ENCODE assay signal across 27 cellular contexts in the genomic region with DNA sequence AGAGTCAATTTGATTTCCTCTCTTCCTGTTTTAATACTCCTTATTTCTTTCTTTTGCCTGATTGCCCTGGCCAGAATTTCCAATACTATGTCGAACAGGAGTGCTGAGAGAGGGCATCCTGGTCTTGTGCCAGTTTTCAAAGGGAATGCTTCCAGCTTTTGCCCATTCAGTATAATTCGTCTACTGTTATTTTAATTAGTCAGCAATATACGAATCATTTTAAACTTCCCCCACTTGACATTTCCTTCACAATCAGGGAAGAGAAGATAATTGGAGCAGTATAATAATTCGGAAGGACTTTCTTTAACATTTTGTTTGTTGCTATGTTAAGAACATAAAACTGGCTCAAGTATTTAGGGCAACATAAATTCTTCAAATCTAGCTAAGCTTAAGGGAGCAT.
"Had no signal": no experiment of that assay in that cellular context is flagged by ENCODE, and none has a peak within 500 bp of the region (broad histone marks: within the 10 kb centered on the region; RNA-seq: fewer than 3 reads in every experiment).

No MANE protein-coding gene starts in this region.

- H3K79me2 ChIP-seq: hepatocyte had no signal

- H2AFZ ChIP-seq: hepatocyte, neural progenitor cell had no signal

- H3K27ac Mint-ChIP-seq: dendritic cell treated with granulocyte-macrophage colony-stimulating factor and Interleukin-4, amounts not matched to agents 40 ng/mL and 50 ng/mL, for 4 days; memory B cell; natural killer cell treated with Interleukin-12 subunit alpha and Interleukin-12 subunit beta and Interleukin-15 and Interleukin-18, amount 100 ng/mL, for 72 hours; neural progenitor cell; stimulated activated memory B cell treated with anti-CD40 and anti-IgM and Interleukin-4, amounts not matched to agents 10 μg/mL and 1 μg/mL and 100 μg/mL, for 72 hours; stimulated activated naive CD8-positive, alpha-beta T cell treated with anti-CD3 and anti-CD28 coated beads, Interleukin-15, Interleukin-2, amounts not matched to agents 100 ng/mL and 50 ng/mL, for 24 hours had no signal

- H3K4me3 Mint-ChIP-seq: dendritic cell treated with granulocyte-macrophage colony-stimulating factor and Interleukin-4, amounts not matched to agents 40 ng/mL and 50 ng/mL, for 4 days; memory B cell; natural killer cell treated with Interleukin-12 subunit alpha and Interleukin-12 subunit beta and Interleukin-15 and Interleukin-18, amount 100 ng/mL, for 72 hours; neural progenitor cell; stimulated activated memory B cell treated with anti-CD40 and anti-IgM and Interleukin-4, amounts not matched to agents 10 μg/mL and 1 μg/mL and 100 μg/mL, for 72 hours; stimulated activated naive CD8-positive, alpha-beta T cell treated with anti-CD3 and anti-CD28 coated beads, Interleukin-15, Interleukin-2, amounts not matched to agents 100 ng/mL and 50 ng/mL, for 24 hours had no signal

- H3K36me3 ChIP-seq: left ventricle myocardium inferior, lower lobe of right lung, neural progenitor cell, pancreas, prostate gland, spleen, tibial artery, upper lobe of left lung, vagina had no signal

- DNase-seq: erythroblast; foreskin melanocyte; head of caudate nucleus; kidney; left cardiac atrium; left ventricle myocardium inferior; lower lobe of right lung; midbrain; nucleus accumbens; pancreas; retina; spleen; stimulated activated CD4-positive, alpha-beta T cell treated with anti-CD3 and anti-CD28 coated beads, Interleukin-15, amount 100 ng/mL, for 24 hours; stimulated activated CD4-positive, alpha-beta T cell treated with anti-CD3 and anti-CD28 coated beads, Interleukin-1b, Interleukin-23, amount 100 ng/mL, for 48 hours; stimulated activated CD4-positive, alpha-beta T cell treated with anti-CD3 and anti-CD28 coated beads, Interleukin-4, amount 100 ng/mL, for 24 hours; tibial artery; upper lobe of left lung had no signal

- H3K4me2 ChIP-seq: hepatocyte, neural progenitor cell had no signal

- ATAC-seq: left cardiac atrium; lower lobe of right lung; natural killer cell treated with Interleukin-12 subunit alpha and Interleukin-12 subunit beta and Interleukin-15 and Interleukin-18, amount 100 ng/mL, for 72 hours; pancreas; sciatic nerve; stimulated activated memory B cell treated with anti-CD40 and anti-IgM and Interleukin-4, amounts not matched to agents 10 μg/mL and 1 μg/mL and 100 μg/mL, for 72 hours had no signal

- H3K27me3 Mint-ChIP-seq: dendritic cell treated with granulocyte-macrophage colony-stimulating factor and Interleukin-4, amounts not matched to agents 40 ng/mL and 50 ng/mL, for 4 days; memory B cell; natural killer cell treated with Interleukin-12 subunit alpha and Interleukin-12 subunit beta and Interleukin-15 and Interleukin-18, amount 100 ng/mL, for 72 hours; stimulated activated memory B cell treated with anti-CD40 and anti-IgM and Interleukin-4, amounts not matched to agents 10 μg/mL and 1 μg/mL and 100 μg/mL, for 72 hours; stimulated activated naive CD8-positive, alpha-beta T cell treated with anti-CD3 and anti-CD28 coated beads, Interleukin-15, Interleukin-2, amounts not matched to agents 100 ng/mL and 50 ng/mL, for 24 hours had no signal

- H3K4me1 Mint-ChIP-seq: memory B cell; stimulated activated memory B cell treated with anti-CD40 and anti-IgM and Interleukin-4, amounts not matched to agents 10 μg/mL and 1 μg/mL and 100 μg/mL, for 72 hours had no signal

- FAIRE-seq: kidney, pancreas had no signal

- H3K4me1 ChIP-seq: left ventricle myocardium inferior, lower lobe of right lung, pancreas, prostate gland, spleen, tibial artery, upper lobe of left lung, vagina had no signal

- H3K27me3 ChIP-seq: hepatocyte, neural progenitor cell, pancreas, spleen, tibial artery, upper lobe of left lung, vagina had no signal

- H3K4me3 ChIP-seq: hepatocyte, left ventricle myocardium inferior, lower lobe of right lung, neural progenitor cell, pancreas, prostate gland, spleen, tibial artery, upper lobe of left lung, vagina had no signal

- H3K36me3 Mint-ChIP-seq: neural progenitor cell; stimulated activated memory B cell treated with anti-CD40 and anti-IgM and Interleukin-4, amounts not matched to agents 10 μg/mL and 1 μg/mL and 100 μg/mL, for 72 hours had no signal

- H3K27ac ChIP-seq: hepatocyte, left ventricle myocardium inferior, lower lobe of right lung, neural progenitor cell, pancreas, prostate gland, spleen, tibial artery, upper lobe of left lung, vagina had no signal

- H3K9me3 ChIP-seq: pancreas, prostate gland, tibial artery, upper lobe of left lung, vagina had no signal

- H3K9ac ChIP-seq: neural progenitor cell had no signal
